ENCODE assay signal across 12 cellular contexts in genomic region chr1:197841828-197842573, GRCh38.
DNase-seq lines count a peak whose midpoint lies in the region; TF ChIP-seq lines count a peak whose summit lies in the region.
"Had no signal": no experiment of that assay in that cellular context is flagged by ENCODE, and none has a peak within 500 bp of the region (broad histone marks: within the 10 kb centered on the region; RNA-seq: fewer than 3 reads in every experiment).

No MANE protein-coding gene starts in this region.

- H3K36me3 ChIP-seq in osteoblast (ENCODE audit: insufficient read depth, low read length), result no peaks in the 10 kb centered on the region
- H3K36me3 ChIP-seq: SJCRH30 had no signal

- no peak overlapping the region for H3K27ac ChIP-seq in epithelial cell of prostate
- peak overlapping the region; percentile 71 for H3K27ac ChIP-seq in osteoblast (ENCODE audit: low read depth, low read length)
- H3K27ac ChIP-seq: SJCRH30 had no signal

- peak overlapping the region; percentile 76 for H2AFZ ChIP-seq in osteoblast (ENCODE audit: low read length)

- TF ChIP-seq CTCF in osteoblast (IDR thresholded peaks at IDR 0.05; ENCODE audit: extremely low read depth, low read depth, low read length), result no peak

- no peaks in the 10 kb centered on the region for H4K20me1 ChIP-seq in osteoblast (ENCODE audit: insufficient read depth, low read length)

- DNase-seq in EL (peak; percentile 25), NOMO-1 treated with DMSO at 0.1 percent for 48 hours (lab: John Stamatoyannopoulos, UW; ENCODE audit: unreplicated experiment) (peak; percentile 77), epithelial cell of prostate (ENCODE audit: low read depth, low spot score) (peak; percentile 2), osteoblast (ENCODE audit: insufficient read length, low spot score, missing footprints) (no peak), NCI-H345 (lab: John Stamatoyannopoulos, UW) (no peak), posterior cingulate gyrus (no peak)
- DNase-seq in stimulated activated CD4-positive, alpha-beta T cell treated with anti-CD3 and anti-CD28 coated beads, Interleukin-4, amount 100 ng/mL, for 24 hours, result no peak
- no peak for DNase-seq in activated CD8-positive, alpha-beta memory T cell treated with anti-CD3 and anti-CD28 coated beads for 24 hours
- DNase-seq: aorta; SJCRH30; stimulated activated CD4-positive, alpha-beta T cell treated with anti-CD3 and anti-CD28 coated beads, Interleukin-4, amount 100 ng/mL, for 1 hour; stimulated activated naive CD8-positive, alpha-beta T cell treated with anti-CD3 and anti-CD28 coated beads, Interleukin-15, amount 100 ng/mL, for 72 hours had no signal

- H3K79me2 ChIP-seq in osteoblast (ENCODE audit: insufficient read depth, low read length), result no peaks in the 10 kb centered on the region

- H3K4me1 ChIP-seq in osteoblast (ENCODE audit: insufficient read depth, low read length), result peaks cover 24% of the 10 kb centered on the region
- H3K4me1 ChIP-seq: SJCRH30 had no signal

- H3K27me3 ChIP-seq in osteoblast (ENCODE audit: insufficient read depth, low read length), result no peaks in the 10 kb centered on the region
- H3K27me3 ChIP-seq: SJCRH30 had no signal

- peak overlapping the region; percentile 19 for H3K4me3 ChIP-seq in osteoblast (ENCODE audit: insufficient read depth, low read length)
- H3K4me3 ChIP-seq: SJCRH30 had no signal

- no peaks in the 10 kb centered on the region for H3K9me3 ChIP-seq in osteoblast (ENCODE audit: low read depth, low read length)
- H3K9me3 ChIP-seq: SJCRH30 had no signal

- intact Hi-C loops in posterior cingulate gyrus (cut with DNase I), result no loop called here

- peak overlapping the region; percentile 55 for H3K4me2 ChIP-seq in osteoblast (ENCODE audit: insufficient read depth, low read length)

Comparison
In these comparisons a context has a peak if more than half of its experiments do, and no peak if none do; other contexts are left out.
1. DNase-seq: peak in EL (single experiment), NOMO-1 treated with DMSO at 0.1 percent for 48 hours (single experiment) and epithelial cell of prostate (single experiment); none in osteoblast (single experiment), NCI-H345 (single experiment), stimulated activated CD4-positive, alpha-beta T cell treated with anti-CD3 and anti-CD28 coated beads, Interleukin-4, amount 100 ng/mL, for 24 hours (single experiment), posterior cingulate gyrus (0 of 10) and activated CD8-positive, alpha-beta memory T cell treated with anti-CD3 and anti-CD28 coated beads for 24 hours (single experiment).